In genomic region chr1:22114083-22115012, GRCh38 we compare ENCODE assay signal across 10 cellular contexts. TPM values are rescaled to one million over a fixed set of nuclear protein-coding genes. Genes with fewer than 3 reads are reported as not detected.
DNase-seq lines count a peak whose midpoint lies in the region; ATAC-seq and TF ChIP-seq lines count a peak whose summit lies in the region.
"Had no signal": no experiment of that assay in that cellular context is flagged by ENCODE, and none has a peak within 500 bp of the region (broad histone marks: within the 10 kb centered on the region; RNA-seq: fewer than 3 reads in every experiment).

No MANE protein-coding gene starts in this region.

- H3K4me3 Mint-ChIP-seq in stimulated activated naive B cell treated with anti-CD40 and anti-IgM and Interleukin-4, amounts not matched to agents 10 μg/mL and 1 μg/mL and 100 μg/mL, for 72 hours: no peak overlapping the region

- TF ChIP-seq CTCF in SK-N-SH (IDR thresholded peaks at IDR 0.05): no peak
- TF ChIP-seq CTCF in GM13976 (IDR thresholded peaks at IDR 0.05; ENCODE audit: borderline replicate concordance, control extremely low read depth, extremely low read depth, insufficient read depth, missing control alignments): no peak

- H3K4me1 ChIP-seq in SK-N-SH (ENCODE audit: control insufficient read depth in 1 of 2, insufficient read depth in 2 of 2, low read depth in 1 of 2, low read length in 1 of 2): peaks cover 18 to 57% of the 10 kb centered on the region in 2 experiments

- no peak overlapping the region for H3K9ac ChIP-seq in SK-N-SH

- H3K36me3 Mint-ChIP-seq in stimulated activated naive B cell treated with anti-CD40 and anti-IgM and Interleukin-4, amounts not matched to agents 10 μg/mL and 1 μg/mL and 100 μg/mL, for 72 hours: peaks cover 32 to 59% of the 10 kb centered on the region in 2 donors

- peaks cover 58 to 81% of the 10 kb centered on the region in 2 donors for H3K4me1 Mint-ChIP-seq in stimulated activated naive B cell treated with anti-CD40 and anti-IgM and Interleukin-4, amounts not matched to agents 10 μg/mL and 1 μg/mL and 100 μg/mL, for 72 hours

- peak overlapping the region; percentile 87 for H3K27ac Mint-ChIP-seq in stimulated activated naive B cell treated with anti-CD40 and anti-IgM and Interleukin-4, amounts not matched to agents 10 μg/mL and 1 μg/mL and 100 μg/mL, for 72 hours

- H3K4me2 ChIP-seq in SK-N-SH: no peak overlapping the region

- peaks cover 33% of the 10 kb centered on the region; the same call in 1 of the 2 replicates for H3K79me2 ChIP-seq in SK-N-SH (ENCODE audit: insufficient read depth)

- H4K20me1 ChIP-seq in SK-N-SH (ENCODE audit: insufficient read depth): peaks cover 99% of the 10 kb centered on the region

- 77% methylated on average over 7 of the region's 18 CpGs for WGBS in SK-N-SH (ENCODE audit: low lambda C conversion rate)

- H3F3A ChIP-seq in SK-N-SH (replicated peaks; ENCODE audit: insufficient read depth): no peaks in the 10 kb centered on the region

- DNase-seq in SK-N-SH (peak; percentile 27), brain pericyte (ENCODE audit: low read depth, low spot score) (peak; percentile 70), SW480 (ENCODE audit: low spot score) (no peak), HK-2 (ENCODE audit: unreplicated experiment) (no peak), GM13976 (ENCODE audit: low spot score) (no peak)
- DNase-seq in stimulated activated naive B cell treated with anti-CD40 and anti-IgM and Interleukin-4, amounts not matched to agents 10 μg/mL and 1 μg/mL and 100 μg/mL, for 72 hours: no peak
- DNase-seq: SIG-M5 had no signal

- H3K27me3 ChIP-seq in SK-N-SH (ENCODE audit: insufficient read depth) (no peaks in the 10 kb centered on the region), layer of hippocampus (ENCODE audit: control insufficient read depth, insufficient read depth, low read length) (no peaks in the 10 kb centered on the region)
- H3K27me3 ChIP-seq: gastrocnemius medialis had no signal

- TF ChIP-seq RAD21 in SK-N-SH (IDR thresholded peaks at IDR 0.05; ENCODE audit: low read length): no peak

- H3K27ac ChIP-seq in SK-N-SH (ENCODE audit: low read depth in 2 of 2, low read length in 1 of 2): peak overlapping the region in 1 of 2 experiments; percentile 25; a peak in 1 of 4 replicates
- peak overlapping the region; percentile 35 for H3K27ac ChIP-seq in layer of hippocampus (ENCODE audit: low read depth, low read length)
- H3K27ac ChIP-seq: gastrocnemius medialis had no signal

- H3K9me3 Mint-ChIP-seq in stimulated activated naive B cell treated with anti-CD40 and anti-IgM and Interleukin-4, amounts not matched to agents 10 μg/mL and 1 μg/mL and 100 μg/mL, for 72 hours: no peaks in the 10 kb centered on the region

- no peaks in the 10 kb centered on the region for H3K9me2 ChIP-seq in SK-N-SH

- H3K4me3 ChIP-seq in SK-N-SH (ENCODE audit: low read depth in 2 of 2, low read length in 1 of 2): no peak overlapping the region
- H3K4me3 ChIP-seq: gastrocnemius medialis had no signal

- H3K27me3 Mint-ChIP-seq in stimulated activated naive B cell treated with anti-CD40 and anti-IgM and Interleukin-4, amounts not matched to agents 10 μg/mL and 1 μg/mL and 100 μg/mL, for 72 hours: no peaks in the 10 kb centered on the region

- in situ Hi-C loops in GM13976 (cut with MboI; ENCODE audit: low sequenced_read_pairs, unreplicated experiment): no loop called here

- no peaks in the 10 kb centered on the region for H3K9me3 ChIP-seq in SK-N-SH
- H3K9me3 ChIP-seq: gastrocnemius medialis had no signal

- CTCF ChIA-PET in SK-N-SH (lab: Yijun Ruan, JAX): interaction anchor here (1.0 to 3.4 kb wide), 7 partner anchors 9 to 527 kb away, joined by 3 to 20 read pairs (median 7); no protein-coding TSS in a partner anchor

- ATAC-seq in SK-N-SH treated with all-trans-retinoic acid at 6 μM for 48 hours: no peak
- no peak for ATAC-seq in stimulated activated naive B cell treated with anti-CD40 and anti-IgM and Interleukin-4, amounts not matched to agents 10 μg/mL and 1 μg/mL and 100 μg/mL, for 72 hours (replicated peaks)
- ATAC-seq: gastrocnemius medialis had no signal

- POLR2A ChIA-PET in SK-N-SH (lab: Yijun Ruan, JAX): no interaction called here

- no peak for TF ChIP-seq EP300 in SK-N-SH (IDR thresholded peaks at IDR 0.05; ENCODE audit: borderline replicate concordance in 1 of 2, low read depth in 1 of 2, low read length in 1 of 2)

- H2AFZ ChIP-seq in SK-N-SH (ENCODE audit: low read depth): no peak overlapping the region

- peaks cover 21 to 30% of the 10 kb centered on the region in 2 experiments for H3K36me3 ChIP-seq in SK-N-SH (replicated peaks in 1 of 2; ENCODE audit: control insufficient read depth in 1 of 2, insufficient read depth in 2 of 2, low read length in 1 of 2)
- H3K36me3 ChIP-seq: gastrocnemius medialis had no signal

TF ChIP-seq in SK-N-SH, 30 proteins besides CTCF, POLR2A, EP300 and RAD21:
- no peak for TF ChIP-seq FOXJ3 (CRISPR knock-in tag; IDR thresholded peaks at IDR 0.05)
- TF ChIP-seq FOSL2 (IDR thresholded peaks at IDR 0.05; ENCODE audit: borderline replicate concordance, low read depth): no peak
- no peak for TF ChIP-seq MXI1 (IDR thresholded peaks at IDR 0.05; ENCODE audit: low read depth, low read length)
- no peak for TF ChIP-seq TCF12 (IDR thresholded peaks at IDR 0.05)
- TF ChIP-seq FOXM1 (IDR thresholded peaks at IDR 0.05; ENCODE audit: low read depth): no peak
- no peak for TF ChIP-seq RXRA (IDR thresholded peaks at IDR 0.05; ENCODE audit: borderline replicate concordance, low read depth)
TF ChIP-seq in SK-N-SH: peak in this region for 0.

TF ChIP-seq in SK-N-SH treated with all-trans-retinoic acid at 6 μM for 48 hours, 23 proteins besides CTCF, POLR2A, EP300 and RAD21:
- no peak for TF ChIP-seq ZNF565 (CRISPR knock-in tag; conservative IDR thresholded peaks at IDR 0.05; ENCODE audit: low read depth)
- no peak for TF ChIP-seq ZFP30 (CRISPR knock-in tag; IDR thresholded peaks at IDR 0.05)
- no peak for TF ChIP-seq POU6F1 (CRISPR knock-in tag; IDR thresholded peaks at IDR 0.05; ENCODE audit: borderline replicate concordance, low read depth)

RNA-seq across cellular contexts. Expression of gene WNT4, which starts 28.5 kb away (rescaled TPM):
- 0.03 and 0.08 TPM in 2 replicates for polyA plus RNA-seq in SK-N-SH (2012; rRNA removed)
- polyA plus RNA-seq in SK-N-SH (2012; cell fraction: cytosol; rRNA removed): 0.01 and 0.05 TPM in 2 replicates
- 0.02 and 0.23 TPM in 2 replicates for polyA plus RNA-seq in SK-N-SH (2012; cell fraction: nucleus; rRNA removed)

Comparison
In these comparisons a context has a peak if more than half of its experiments do, and no peak if none do; other contexts are left out.
1. DNase-seq: peak in SK-N-SH (single experiment) and brain pericyte (single experiment); none in stimulated activated naive B cell treated with anti-CD40 and anti-IgM and Interleukin-4, amounts not matched to agents 10 μg/mL and 1 μg/mL and 100 μg/mL, for 72 hours (single experiment), SW480 (single experiment), HK-2 (single experiment) and GM13976 (single experiment).